In genomic region chr7:138514044-138514443, GRCh38 we compare ENCODE assay signal across 1 cellular context.
TF ChIP-seq lines count a peak whose summit lies in the region.

No MANE protein-coding gene starts in this region.

TF ChIP-seq in H1, 55 proteins besides CTCF, POLR2A, EP300 and RAD21:
- TF ChIP-seq POLR2AphosphoS5 (IDR thresholded peaks at IDR 0.05; ENCODE audit: low read depth, low read length) (peak; percentile 35; the same call in 1 of the 2 replicates), RNF2 (IDR thresholded peaks at IDR 0.05; ENCODE audit: borderline replicate concordance, low read depth, low read length, missing control alignments, poor library complexity, severe bottlenecking) (no peak)
